ENCODE assay signal across 2 cellular contexts in genomic region chr7:11959121-11959520, GRCh38.
TF ChIP-seq lines count a peak whose summit lies in the region.

No MANE protein-coding gene starts in this region.

TF ChIP-seq in H1, 55 proteins besides CTCF, POLR2A, EP300 and RAD21:
- TF ChIP-seq CHD1 (IDR thresholded peaks at IDR 0.05; ENCODE audit: low read depth, low read length) (no peak), SP4 (IDR thresholded peaks at IDR 0.05; ENCODE audit: low read length) (no peak), SP2 (IDR thresholded peaks at IDR 0.05; ENCODE audit: low read length) (no peak), KDM4A (IDR thresholded peaks at IDR 0.05; ENCODE audit: low read depth, low read length, severe bottlenecking) (no peak), NRF1 (IDR thresholded peaks at IDR 0.05; ENCODE audit: low read depth, low read length) (no peak), EZH2 (IDR thresholded peaks at IDR 0.05; ENCODE audit: low read depth, low read length, severe bottlenecking) (no peak), USF2 (IDR thresholded peaks at IDR 0.05; ENCODE audit: low read length) (no peak), GABPA (IDR thresholded peaks at IDR 0.05; ENCODE audit: borderline replicate concordance, insufficient read depth, low read length) (no peak), E2F6 (IDR thresholded peaks at IDR 0.05) (no peak), JUND (IDR thresholded peaks at IDR 0.05; ENCODE audit: low read length) (no peak), KDM1A (IDR thresholded peaks at IDR 0.05; ENCODE audit: borderline replicate concordance, low read length) (no peak), TEAD4 (IDR thresholded peaks at IDR 0.05; ENCODE audit: low read depth, low read length) (no peak), BRCA1 (IDR thresholded peaks at IDR 0.05; ENCODE audit: low read depth, low read length) (no peak), TBP (IDR thresholded peaks at IDR 0.05; ENCODE audit: low read depth, low read length) (no peak)

TF ChIP-seq in HepG2, 621 proteins besides CTCF, POLR2A, EP300 and RAD21:
- TF ChIP-seq ZNF850 (CRISPR knock-in tag; conservative IDR thresholded peaks at IDR 0.05) (no peak), ZNF615 (CRISPR knock-in tag; IDR thresholded peaks at IDR 0.05; ENCODE audit: borderline replicate concordance) (no peak), ZFP82 (CRISPR knock-in tag; IDR thresholded peaks at IDR 0.05; ENCODE audit: borderline replicate concordance) (no peak), ZNF580 (CRISPR knock-in tag; IDR thresholded peaks at IDR 0.05; ENCODE audit: borderline replicate concordance, low read depth) (no peak), ZFX (CRISPR knock-in tag; IDR thresholded peaks at IDR 0.05; ENCODE audit: low read depth) (no peak), ZNF577 (CRISPR knock-in tag; IDR thresholded peaks at IDR 0.05; ENCODE audit: borderline replicate concordance, low read depth) (no peak), ZNF629 (CRISPR knock-in tag; conservative IDR thresholded peaks at IDR 0.05) (no peak), ZNF660 (CRISPR knock-in tag; IDR thresholded peaks at IDR 0.05; ENCODE audit: borderline replicate concordance, low read depth) (no peak), ZNF468 (CRISPR knock-in tag; IDR thresholded peaks at IDR 0.05) (no peak), ZNF331 (CRISPR knock-in tag; IDR thresholded peaks at IDR 0.05) (no peak)
TF ChIP-seq in HepG2: peak in this region for 0.
